10 cellular contexts compared by ENCODE assay signal in genomic region chrX:101078716-101079115, GRCh38. TPM values are rescaled to one million over a fixed set of nuclear protein-coding genes. Genes with fewer than 3 reads are reported as not detected.
DNase-seq lines count a peak whose midpoint lies in the region; ATAC-seq, FAIRE-seq and TF ChIP-seq lines count a peak whose summit lies in the region.
"Had no signal": no experiment of that assay in that cellular context is flagged by ENCODE, and none has a peak within 500 bp of the region (broad histone marks: within the 10 kb centered on the region; RNA-seq: fewer than 3 reads in every experiment).

Gene TMEM35A, plus strand, starts transcription at chrX:101078879. Its CDS starts 124 bp downstream, at chrX:101079003.

- TF ChIP-seq POLR2A in HepG2 (IDR thresholded peaks at IDR 0.05; ENCODE audit: insufficient read depth in 1 of 2, low read depth in 2 of 2, low read length in 2 of 2) = no peak
- TF ChIP-seq POLR2A in right lobe of liver (IDR thresholded peaks at IDR 0.05) = no peak
- no peak for TF ChIP-seq POLR2A in vagina (IDR thresholded peaks at IDR 0.05)

- TF ChIP-seq EP300 in HepG2 (IDR thresholded peaks at IDR 0.05; ENCODE audit: low read depth in 2 of 2, low read length in 2 of 2) = no peak
- TF ChIP-seq EP300 in HepG2 (CRISPR knock-in tag; IDR thresholded peaks at IDR 0.05; ENCODE audit: borderline replicate concordance) = no peak

- no peak within 1 kb of the TSS for H3K27ac ChIP-seq in HepG2 (ENCODE audit: extremely low read length, insufficient read depth, low read length)
- no peak within 1 kb of the TSS for H3K27ac ChIP-seq in right lobe of liver
- H3K27ac ChIP-seq in vagina = no peak within 1 kb of the TSS

- ATAC-seq in HepG2 (peak; percentile 38; the same call in 1 of the 3 replicates), right lobe of liver (no peak), GM18519 (IDR thresholded peaks at IDR 0.05; ENCODE audit: low FRiP score, unreplicated experiment) (no peak)
- peak in 1 of 2 donors; percentile 42 for ATAC-seq in naive thymus-derived CD8-positive, alpha-beta T cell

- POLR2A ChIA-PET in HepG2 (lab: Yijun Ruan, JAX) = no interaction called here
- POLR2A ChIA-PET in naive thymus-derived CD8-positive, alpha-beta T cell (lab: Charles Lee) = no interaction called here

- peaks cover 0 to 30% (median 11%) of the 10 kb centered on the region in 5 donors for H3K27me3 Mint-ChIP-seq in naive thymus-derived CD8-positive, alpha-beta T cell

- no peak for TF ChIP-seq RAD21 in HepG2 (CRISPR knock-in tag; IDR thresholded peaks at IDR 0.05)

- H3K4me1 Mint-ChIP-seq in naive thymus-derived CD8-positive, alpha-beta T cell = peaks cover 4 to 12% (median 9%) of the 10 kb centered on the region in 4 donors

- TF ChIP-seq CTCF in HepG2 (CRISPR knock-in tag; IDR thresholded peaks at IDR 0.05) = no peak
- no peak for TF ChIP-seq CTCF in right lobe of liver (IDR thresholded peaks at IDR 0.05)
- TF ChIP-seq CTCF in epithelial cell of proximal tubule (conservative IDR thresholded peaks at IDR 0.05; ENCODE audit: low read depth, low read length) = no peak
- no peak for TF ChIP-seq CTCF in vagina (IDR thresholded peaks at IDR 0.05)

- no peaks in the 10 kb centered on the region for H3K9me3 ChIP-seq in HepG2 (ENCODE audit: low read length)
- no peaks in the 10 kb centered on the region for H3K9me3 ChIP-seq in right lobe of liver
- no peaks in the 10 kb centered on the region for H3K9me3 ChIP-seq in vagina

- DNase-seq in HepG2 (ENCODE audit: low spot score) (no peak), right lobe of liver (no peak), epithelial cell of proximal tubule (ENCODE audit: low read depth) (no peak), vagina (ENCODE audit: extremely low spot score in 2 of 2) (no peak), DMS53 treated with DMSO at 0.1 percent for 48 hours (lab: John Stamatoyannopoulos, UW; ENCODE audit: unreplicated experiment) (no peak)
- no peak for DNase-seq in naive thymus-derived CD8-positive, alpha-beta T cell
- DNase-seq in activated naive CD4-positive, alpha-beta T cell treated with anti-CD3 and anti-CD28 coated beads, Interleukin-2, amount 50 U/mL, for 16 hours = no peak
- DNase-seq: activated CD4-positive, alpha-beta memory T cell treated with anti-CD3 and anti-CD28 coated beads for 36 hours; DND-41 had no signal

- no peaks in the 10 kb centered on the region for H3K27me3 ChIP-seq in HepG2 (ENCODE audit: control insufficient read depth in 1 of 2, insufficient read depth in 2 of 2, low read length in 2 of 2)
- no peaks in the 10 kb centered on the region for H3K27me3 ChIP-seq in right lobe of liver
- no peaks in the 10 kb centered on the region for H3K27me3 ChIP-seq in vagina

- H4K20me1 ChIP-seq in HepG2 (ENCODE audit: insufficient read depth, low read length) = no peaks in the 10 kb centered on the region

- no peaks in the 10 kb centered on the region for H3K4me1 ChIP-seq in HepG2 (ENCODE audit: insufficient read depth, low read length)
- H3K4me1 ChIP-seq in right lobe of liver = no peaks in the 10 kb centered on the region
- H3K4me1 ChIP-seq in vagina = no peaks in the 10 kb centered on the region

- intact Hi-C loops in HepG2 (cut with micrococcal nuclease; ENCODE audit: unreplicated experiment) (no loop called here), right lobe of liver (cut with DNase I) (no loop called here), vagina (cut with DNase I) (no loop called here)

- no peak within 1 kb of the TSS for H3K9ac ChIP-seq in HepG2 (ENCODE audit: insufficient read depth, low read depth, low read length)

- H3K4me2 ChIP-seq in HepG2 (ENCODE audit: low read depth, low read length) = peak within 1 kb of the TSS; percentile 12; the same call in 1 of the 2 replicates

- H3K4me3 ChIP-seq in HepG2 (replicated peaks in 1 of 3; ENCODE audit: insufficient read depth in 1 of 3, low read depth in 2 of 3, low read length in 3 of 3) (no peak within 1 kb of the TSS), right lobe of liver (no peak within 1 kb of the TSS), epithelial cell of proximal tubule (ENCODE audit: low read depth, low read length) (peak within 1 kb of the TSS; percentile 41), vagina (peak within 1 kb of the TSS; percentile 34 to 36)

- peak within 1 kb of the TSS in 2 of 10 donors; percentile 20 to 29 for H3K27ac Mint-ChIP-seq in naive thymus-derived CD8-positive, alpha-beta T cell
- H3K27ac Mint-ChIP-seq: activated CD4-positive, alpha-beta memory T cell treated with anti-CD3 and anti-CD28 coated beads for 36 hours had no signal

- WGBS in HepG2 (ENCODE audit: low lambda C conversion rate) = 25% methylated on average over 4 of the region's 12 CpGs
- WGBS in right lobe of liver (ENCODE audit: insufficient coverage, low coverage, low lambda C conversion rate, missing lambda C conversion rate) = 9% methylated on average over 10 of the region's 12 CpGs

- H3K4me3 Mint-ChIP-seq in naive thymus-derived CD8-positive, alpha-beta T cell = peak within 1 kb of the TSS in 9 of 10 donors; percentile 8 to 60 (median 43)
- H3K4me3 Mint-ChIP-seq: activated CD4-positive, alpha-beta memory T cell treated with anti-CD3 and anti-CD28 coated beads for 36 hours had no signal

- peaks cover 0 to 8% (median 0%) of the 10 kb centered on the region in 9 donors for H3K9me3 Mint-ChIP-seq in naive thymus-derived CD8-positive, alpha-beta T cell
- H3K9me3 Mint-ChIP-seq: activated CD4-positive, alpha-beta memory T cell treated with anti-CD3 and anti-CD28 coated beads for 36 hours had no signal

- no peak within 1 kb of the TSS for H2AFZ ChIP-seq in HepG2 (ENCODE audit: low read length)

- H3K79me2 ChIP-seq in HepG2 (ENCODE audit: insufficient read depth, low read length) = no peaks in the 10 kb centered on the region

- CTCF ChIA-PET in HepG2 (lab: Yijun Ruan, JAX; ENCODE audit: low intra/inter-chr PET ratio, low total read pairs) = no interaction called here

- no peaks in the 10 kb centered on the region for H3K36me3 Mint-ChIP-seq in naive thymus-derived CD8-positive, alpha-beta T cell
- H3K36me3 Mint-ChIP-seq: activated CD4-positive, alpha-beta memory T cell treated with anti-CD3 and anti-CD28 coated beads for 36 hours had no signal

- no TSS peak for BruUV-seq in HepG2 (replicated peaks; lab: Mats Ljungman, UMichigan)

- H3K36me3 ChIP-seq in HepG2 (replicated peaks in 1 of 2; ENCODE audit: control insufficient read depth in 1 of 2, insufficient read depth in 2 of 2, low read length in 2 of 2) = no peaks in the 10 kb centered on the region
- H3K36me3 ChIP-seq in right lobe of liver = no peaks in the 10 kb centered on the region
- no peaks in the 10 kb centered on the region for H3K36me3 ChIP-seq in vagina

- FAIRE-seq in HepG2 (lab: Jason Lieb, UNC) = no peak

- in situ Hi-C loops in HepG2 (cut with HindIII; ENCODE audit: extremely low pct_ligation_motif_present, low pct_unique_long_range_greater_than_20kb) = no loop called here

TF ChIP-seq in HepG2, 621 proteins besides CTCF, POLR2A, EP300 and RAD21 (continues in another document):
- TF ChIP-seq TP53 (CRISPR knock-in tag; conservative IDR thresholded peaks at IDR 0.05) (no peak), UBTF (CRISPR knock-in tag; IDR thresholded peaks at IDR 0.05) (no peak), SIX1 (CRISPR knock-in tag; IDR thresholded peaks at IDR 0.05; ENCODE audit: borderline replicate concordance) (no peak)

RNA-seq across cellular contexts. Expression of gene TMEM35A, which starts in this region (rescaled TPM):
- not detected in 2 replicates for total RNA-seq in HepG2 (2016; rRNA removed; fragmentation: Illumina TruSeq; extraction: Trizol)
- total RNA-seq in HepG2 (2016; cell fraction: cytosol; rRNA removed; fragmentation: Illumina TruSeq; extraction: Trizol; ENCODE audit: low read depth) = not detected in 2 replicates
- total RNA-seq in HepG2 (2016; cell fraction: insoluble cytoplasmic fraction; rRNA removed; fragmentation: Illumina TruSeq; extraction: Trizol) = not detected in 2 replicates
- not detected in 2 replicates for total RNA-seq in HepG2 (2016; cell fraction: membrane; rRNA removed; fragmentation: Illumina TruSeq; extraction: Trizol)
- total RNA-seq in HepG2 (2016; cell fraction: nucleus; rRNA removed; fragmentation: Illumina TruSeq; extraction: Trizol) = not detected in 2 replicates
- polyA plus RNA-seq in HepG2 (2011; rRNA removed) = 0.03 TPM in 1 of 2 replicates, not detected in the other
- polyA plus RNA-seq in HepG2 (2011; cell fraction: cytosol; rRNA removed) = 0.03 TPM in 1 of 2 replicates, not detected in the other
- polyA plus RNA-seq in HepG2 (2011; cell fraction: nucleus; rRNA removed) = not detected in 2 replicates
- not detected in 2 replicates for polyA plus RNA-seq in HepG2 (2012)
- not detected in 2 replicates for polyA plus RNA-seq in HepG2 (2016; cell fraction: cytosol; fragmentation: Illumina TruSeq; extraction: Trizol; ENCODE audit: low read depth)
- not detected in 2 replicates for polyA plus RNA-seq in HepG2 (2016; cell fraction: insoluble cytoplasmic fraction; fragmentation: Illumina TruSeq; extraction: Trizol; ENCODE audit: low read depth)
- polyA plus RNA-seq in HepG2 (2016; cell fraction: membrane; fragmentation: Illumina TruSeq; extraction: Trizol; ENCODE audit: low read depth) = not detected in 2 replicates
- not detected in 2 replicates for polyA plus RNA-seq in HepG2 (2016; cell fraction: nucleus; fragmentation: Illumina TruSeq; extraction: Trizol; ENCODE audit: insufficient read depth, low read depth)
- polyA minus RNA-seq in HepG2 (2011; rRNA and poly(A)+ RNA removed; ENCODE audit: low replicate concordance) = not detected in 2 replicates
- not detected in 2 replicates for polyA minus RNA-seq in HepG2 (2011; cell fraction: cytosol; rRNA and poly(A)+ RNA removed)
- not detected in 2 replicates for polyA minus RNA-seq in HepG2 (2011; cell fraction: nucleus; rRNA and poly(A)+ RNA removed)
- not detected for total RNA-seq in right lobe of liver
- 0.29 and 1.0 TPM in 2 replicates for total RNA-seq in epithelial cell of proximal tubule
- total RNA-seq in naive thymus-derived CD8-positive, alpha-beta T cell = not detected
- not detected for polyA plus RNA-seq in naive thymus-derived CD8-positive, alpha-beta T cell
- total RNA-seq in vagina = 5.4 TPM
- total RNA-seq: activated CD4-positive, alpha-beta memory T cell treated with anti-CD3 and anti-CD28 coated beads for 36 hours had no signal

Comparison
In these comparisons a context has a peak if more than half of its experiments do, and no peak if none do; other contexts are left out.
1. Peak in ATAC-seq and H3K4me2 ChIP-seq in HepG2; RNA of the gene not detected or under 1 TPM.
2. H3K4me3 ChIP-seq: peak in epithelial cell of proximal tubule (single experiment) and vagina (2 of 2); none in HepG2 (0 of 3) and right lobe of liver (0 of 3).